ENCODE assay signal across 21 cellular contexts in genomic region chr1:42152907-42153597, GRCh38. TPM values are rescaled to one million over a fixed set of nuclear protein-coding genes. Genes with fewer than 3 reads are reported as not detected.
DNase-seq lines count a peak whose midpoint lies in the region; ATAC-seq and TF ChIP-seq lines count a peak whose summit lies in the region.
"Had no signal": no experiment of that assay in that cellular context is flagged by ENCODE, and none has a peak within 500 bp of the region (broad histone marks: within the 10 kb centered on the region; RNA-seq: fewer than 3 reads in every experiment).

Gene GUCA2B (plus strand): TSS chr1:42153410. CDS start chr1:42153451, 41 bp downstream.

- H3K4me1 Mint-ChIP-seq in progenitor cell of endocrine pancreas (ENCODE audit: low read depth), result no peaks in the 10 kb centered on the region

- DNase-seq in DMS53 (lab: John Stamatoyannopoulos, UW), result peak; percentile 23
- no peak for DNase-seq in DMS53 treated with DMSO at 0.1 percent for 48 hours (lab: John Stamatoyannopoulos, UW; ENCODE audit: unreplicated experiment)
- DNase-seq in mesenteric fat pad (ENCODE audit: low spot score), result peak; percentile 72
- no peak for DNase-seq in progenitor cell of endocrine pancreas (ENCODE audit: low spot score, unreplicated experiment)
- DNase-seq in SKM-1 treated with dmso at 0.1 percent for 144 hours (lab: John Stamatoyannopoulos, UW; ENCODE audit: unreplicated experiment), result no peak
- DNase-seq in stimulated activated CD4-positive, alpha-beta T cell treated with anti-CD3 and anti-CD28 coated beads, Interleukin-12 subunit alpha, Interleukin-12 subunit beta, amount 100 ng/mL, for 4 hours, result no peak
- no peak for DNase-seq in activated T-cell treated with anti-CD3 and anti-CD28 coated beads, Interleukin-2, amount 50 U/mL, for 48 hours
- DNase-seq: AML-193; DMS 273 treated with DMSO at 0.1 percent for 48 hours; GDM1; Kasumi-1; MM.1S; NCI-H1092; NCI-H2081; NCI-H446 treated with DMSO at 0.1 percent for 48 hours; NCI-H748 treated with DMSO at 0.1 percent for 48 hours; NK-92 treated with Interleukin-12 subunit alpha and Interleukin-12 subunit beta, amount 100 ng/mL, for 24 hours; Right ventricle myocardium superior had no signal

- no peak for ATAC-seq in HG02840 (IDR thresholded peaks at IDR 0.05; ENCODE audit: low FRiP score, unreplicated experiment)

- no peaks in the 10 kb centered on the region for H3K36me3 Mint-ChIP-seq in progenitor cell of endocrine pancreas (ENCODE audit: insufficient read depth)
- H3K36me3 Mint-ChIP-seq: CD14-positive monocyte had no signal

- no peaks in the 10 kb centered on the region for H3K9me3 Mint-ChIP-seq in progenitor cell of endocrine pancreas (ENCODE audit: low read depth)

- H3K4me3 Mint-ChIP-seq in progenitor cell of endocrine pancreas (ENCODE audit: low read depth), result no peak within 1 kb of the TSS
- H3K4me3 Mint-ChIP-seq: CD14-positive monocyte had no signal

- H3K27me3 Mint-ChIP-seq in progenitor cell of endocrine pancreas, result peaks cover 8% of the 10 kb centered on the region

- no peak for TF ChIP-seq CTCF in progenitor cell of endocrine pancreas (IDR thresholded peaks at IDR 0.05; ENCODE audit: unreplicated experiment)

- H3K27ac Mint-ChIP-seq in progenitor cell of endocrine pancreas, result peak within 1 kb of the TSS; percentile 29
- H3K27ac Mint-ChIP-seq: CD14-positive monocyte had no signal

RNA-seq across cellular contexts. Expression of gene GUCA2B, which starts in this region (rescaled TPM):
- not detected for total RNA-seq in mesenteric fat pad
- total RNA-seq in progenitor cell of endocrine pancreas, result 0.89 and 1.3 TPM in 2 replicates
- total RNA-seq: Daoy, Right ventricle myocardium superior had no signal

Comparison
In these comparisons a context has a peak if more than half of its experiments do, and no peak if none do; other contexts are left out.
1. Peak in DNase-seq in mesenteric fat pad; RNA of the gene not detected or under 1 TPM.